18 cellular contexts compared by ENCODE assay signal in the genomic region with DNA sequence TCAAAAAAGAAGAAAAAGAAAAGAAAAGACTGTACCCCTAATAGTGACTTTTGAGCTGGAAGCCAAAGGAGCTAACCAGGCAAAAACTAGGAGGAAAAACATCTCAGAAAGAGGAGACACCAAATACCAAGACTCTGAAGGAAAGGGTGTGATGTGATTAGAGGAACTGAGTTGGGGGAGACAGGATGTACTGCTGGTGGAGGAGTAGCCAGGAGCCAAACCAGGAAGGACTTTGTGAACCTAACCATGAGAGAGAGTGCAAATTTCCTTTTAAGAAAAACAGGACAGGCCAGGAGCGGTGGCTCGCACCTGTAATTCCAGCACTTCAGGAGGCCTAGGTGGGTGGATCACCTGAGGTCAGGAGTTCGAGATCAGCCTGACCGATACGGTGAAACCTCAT. TPM values are rescaled to one million over a fixed set of nuclear protein-coding genes. Genes with fewer than 3 reads are reported as not detected.
DNase-seq lines count a peak whose midpoint lies in the region; ATAC-seq and TF ChIP-seq lines count a peak whose summit lies in the region.
"Had no signal": no experiment of that assay in that cellular context is flagged by ENCODE, and none has a peak within 500 bp of the region (broad histone marks: within the 10 kb centered on the region; RNA-seq: fewer than 3 reads in every experiment).

No MANE protein-coding gene starts in this region.

- H3K4me3 Mint-ChIP-seq in dendritic cell treated with granulocyte-macrophage colony-stimulating factor and Interleukin-4, amounts not matched to agents 40 ng/mL and 50 ng/mL, for 4 days: no peak overlapping the region

- H3K9me3 Mint-ChIP-seq in dendritic cell treated with granulocyte-macrophage colony-stimulating factor and Interleukin-4, amounts not matched to agents 40 ng/mL and 50 ng/mL, for 4 days: no peaks in the 10 kb centered on the region

- no peaks in the 10 kb centered on the region for H3K36me3 Mint-ChIP-seq in dendritic cell treated with granulocyte-macrophage colony-stimulating factor and Interleukin-4, amounts not matched to agents 40 ng/mL and 50 ng/mL, for 4 days (ENCODE audit: low read depth)

- peak overlapping the region; percentile 40 to 89 (median 78) for H3K27ac ChIP-seq in heart left ventricle
- peak overlapping the region; percentile 18 for H3K27ac ChIP-seq in lower lobe of right lung
- H3K27ac ChIP-seq: BLaER1, GM23248 had no signal

- TF ChIP-seq POLR2A in heart left ventricle (IDR thresholded peaks at IDR 0.05): peak in 1 of 2 donors; percentile 33

- DNase-seq in heart left ventricle: peak in 2 of 5 donors; percentile 14 to 22
- no peak for DNase-seq in cardiac septum (ENCODE audit: low spot score)
- no peak for DNase-seq in lower lobe of right lung
- no peak for DNase-seq in hippocampal formation (lab: John Stamatoyannopoulos, UW)
- DNase-seq: DMS 273 treated with DMSO at 0.1 percent for 48 hours, GF-D8, GM23248, HCEC 1CT, NCI-H1048, NCI-H146, NCI-H2081, NCI-H748 treated with DMSO at 0.1 percent for 48 hours, RPMI8226 had no signal

- H3K27ac Mint-ChIP-seq in dendritic cell treated with granulocyte-macrophage colony-stimulating factor and Interleukin-4, amounts not matched to agents 40 ng/mL and 50 ng/mL, for 4 days: peak overlapping the region; percentile 72

- peaks cover 50% of the 10 kb centered on the region for H3K4me1 Mint-ChIP-seq in dendritic cell treated with granulocyte-macrophage colony-stimulating factor and Interleukin-4, amounts not matched to agents 40 ng/mL and 50 ng/mL, for 4 days (ENCODE audit: low read depth)

- peaks cover 0 to 16% (median 4%) of the 10 kb centered on the region in 9 donors for H3K27me3 ChIP-seq in heart left ventricle
- peaks cover 30% of the 10 kb centered on the region for H3K27me3 ChIP-seq in lower lobe of right lung (ENCODE audit: low read depth)
- H3K27me3 ChIP-seq: BLaER1 had no signal

- no peaks in the 10 kb centered on the region for H3K9me3 ChIP-seq in heart left ventricle
- H3K9me3 ChIP-seq in lower lobe of right lung: no peaks in the 10 kb centered on the region

- peak in 3 of 4 donors; percentile 48 to 83 (median 48) for ATAC-seq in heart left ventricle
- ATAC-seq in lower lobe of right lung: no peak
- ATAC-seq in GM21717 (IDR thresholded peaks at IDR 0.05; ENCODE audit: unreplicated experiment): no peak
- no peak for ATAC-seq in HG02884 (IDR thresholded peaks at IDR 0.05; ENCODE audit: unreplicated experiment)

- intact Hi-C loops in heart left ventricle (cut with DNase I): loop anchor here in 1 of 10 donors (5.0 kb wide), 1 partner anchor 41 kb away; no protein-coding TSS in a partner anchor
- intact Hi-C loops in cardiac septum (cut with DNase I): no loop called here
- intact Hi-C loops in dendritic cell treated with granulocyte-macrophage colony-stimulating factor and Interleukin-4, amounts not matched to agents 40 ng/mL and 50 ng/mL, for 4 days (cut with micrococcal nuclease): no loop called here
- intact Hi-C loops in lower lobe of right lung (cut with DNase I): no loop called here

- H3K27me3 Mint-ChIP-seq in dendritic cell treated with granulocyte-macrophage colony-stimulating factor and Interleukin-4, amounts not matched to agents 40 ng/mL and 50 ng/mL, for 4 days: peaks cover 10% of the 10 kb centered on the region

- no peaks in the 10 kb centered on the region for H3K36me3 ChIP-seq in heart left ventricle
- no peaks in the 10 kb centered on the region for H3K36me3 ChIP-seq in lower lobe of right lung
- H3K36me3 ChIP-seq: BLaER1 had no signal

- H3K4me3 ChIP-seq in heart left ventricle: peak overlapping the region in 2 of 12 donors; percentile 10 to 26
- H3K4me3 ChIP-seq in lower lobe of right lung: no peak overlapping the region
- H3K4me3 ChIP-seq: BLaER1, GM23248 had no signal

- WGBS in heart left ventricle, 4 donors: 53 to 74% (median 62%) methylated on average over 5 of the region's 5 CpGs

- TF ChIP-seq CTCF in heart left ventricle (IDR thresholded peaks at IDR 0.05) (no peak), lower lobe of right lung (IDR thresholded peaks at IDR 0.05) (no peak)

- H3K4me1 ChIP-seq in heart left ventricle: peaks cover 0 to 52% (median 26%) of the 10 kb centered on the region in 12 donors
- peaks cover 33% of the 10 kb centered on the region for H3K4me1 ChIP-seq in lower lobe of right lung
- H3K4me1 ChIP-seq: BLaER1 had no signal

RNA-seq across cellular contexts. Expression of a gene that starts 4.1 kb away (rescaled TPM):
- 10 to 100 TPM; 21.4 to 83.3 (median 26.2) TPM for total RNA-seq in heart left ventricle
- polyA plus RNA-seq in heart left ventricle: 10 to 100 TPM; 43.8 to 97.5 TPM
- 7.4 TPM for total RNA-seq in cardiac septum
- total RNA-seq in lower lobe of right lung: 8.5 TPM
- total RNA-seq: Daoy, GM23248 had no signal
- polyA plus RNA-seq: GM23248 had no signal

RNA-seq across cellular contexts. Expression of a gene that starts 39.8 kb away (rescaled TPM):
- total RNA-seq in heart left ventricle (100 to 1,000 TPM in 1 of 9 donors, 10 to 100 TPM in 8; 50.4 to 132 (median 68.2) TPM), cardiac septum (62.1 TPM), lower lobe of right lung (39.1 TPM)
- polyA plus RNA-seq in heart left ventricle: 10 to 100 TPM; 18.5 to 32.3 TPM

RNA-seq across cellular contexts. Expression of a gene that starts 49.6 kb away (rescaled TPM):
- total RNA-seq in heart left ventricle (10 to 100 TPM; 11.0 to 24.2 (median 17.2) TPM), cardiac septum (18.5 TPM), lower lobe of right lung (9.2 TPM)
- 10 to 100 TPM; 12.2 to 13.7 TPM for polyA plus RNA-seq in heart left ventricle

RNA-seq across cellular contexts. Expression of a gene that starts 49.7 kb away (rescaled TPM):
- 10 to 100 TPM; 30.8 to 37.7 (median 34.9) TPM for total RNA-seq in heart left ventricle
- 10 to 100 TPM; 18.5 to 30.7 TPM for polyA plus RNA-seq in heart left ventricle
- 29.7 TPM for total RNA-seq in cardiac septum
- total RNA-seq in lower lobe of right lung: 23.3 TPM

Comparison
In these comparisons a context has a peak if more than half of its experiments do, and no peak if none do; other contexts are left out.
1. ATAC-seq: peak in heart left ventricle (3 of 4); none in lower lobe of right lung (0 of 2), GM21717 (single experiment) and HG02884 (single experiment).